13 cellular contexts compared by ENCODE assay signal in genomic region chr5:135238622-135239460, GRCh38.
DNase-seq lines count a peak whose midpoint lies in the region; ATAC-seq and TF ChIP-seq lines count a peak whose summit lies in the region.
"Had no signal": no experiment of that assay in that cellular context is flagged by ENCODE, and none has a peak within 500 bp of the region (broad histone marks: within the 10 kb centered on the region; RNA-seq: fewer than 3 reads in every experiment).

No MANE protein-coding gene starts in this region.

- H3K27me3 ChIP-seq in colonic mucosa (no peaks in the 10 kb centered on the region), thoracic aorta (replicated peaks; ENCODE audit: insufficient read depth) (no peaks in the 10 kb centered on the region)

- H3K36me3 ChIP-seq in colonic mucosa (no peaks in the 10 kb centered on the region), thoracic aorta (no peaks in the 10 kb centered on the region)
- H3K36me3 ChIP-seq: cardiac muscle cell had no signal

- no peaks in the 10 kb centered on the region for H3K9me3 Mint-ChIP-seq in activated T-cell treated with anti-CD3 and anti-CD28 coated beads, Interleukin-2, amount 50 U/mL, for 24 hours
- H3K9me3 Mint-ChIP-seq: naive thymus-derived CD4-positive, alpha-beta T cell had no signal

- H3K4me3 ChIP-seq in colonic mucosa (no peak overlapping the region), thoracic aorta (no peak overlapping the region)
- H3K4me3 ChIP-seq: cardiac muscle cell had no signal

- H3K9me3 ChIP-seq in colonic mucosa (no peaks in the 10 kb centered on the region), thoracic aorta (no peaks in the 10 kb centered on the region)

- no peak overlapping the region for H3K4me3 Mint-ChIP-seq in activated T-cell treated with anti-CD3 and anti-CD28 coated beads, Interleukin-2, amount 50 U/mL, for 24 hours
- H3K4me3 Mint-ChIP-seq: naive thymus-derived CD4-positive, alpha-beta T cell had no signal

- DNase-seq in activated T-cell treated with anti-CD3 and anti-CD28 coated beads, Interleukin-2, amount 50 U/mL, for 24 hours = peak; percentile 13
- DNase-seq in activated T-cell treated with anti-CD3 and anti-CD28 coated beads, Interleukin-2, amount 50 U/mL, for 1 hour = no peak
- DNase-seq in colonic mucosa (peak; percentile 11), mesenteric fat pad (ENCODE audit: low spot score) (peak; percentile 82), thoracic aorta (ENCODE audit: low spot score) (no peak), NCI-H774 (lab: John Stamatoyannopoulos, UW) (no peak)
- no peak for DNase-seq in stimulated activated naive CD8-positive, alpha-beta T cell treated with anti-CD3 and anti-CD28 coated beads, Interleukin-15, Interleukin-2, amounts not matched to agents 100 U/mL and 50 U/mL, for 24 hours
- DNase-seq: glutamatergic neuron, NCI-H748 treated with DMSO at 0.1 percent for 48 hours had no signal

- no peak overlapping the region for H3K27ac Mint-ChIP-seq in activated T-cell treated with anti-CD3 and anti-CD28 coated beads, Interleukin-2, amount 50 U/mL, for 24 hours
- H3K27ac Mint-ChIP-seq: naive thymus-derived CD4-positive, alpha-beta T cell had no signal

- intact Hi-C loops in colonic mucosa (cut with DNase I) = no loop called here

- no peaks in the 10 kb centered on the region for H3K27me3 Mint-ChIP-seq in activated T-cell treated with anti-CD3 and anti-CD28 coated beads, Interleukin-2, amount 50 U/mL, for 24 hours
- H3K27me3 Mint-ChIP-seq: naive thymus-derived CD4-positive, alpha-beta T cell had no signal

- no peaks in the 10 kb centered on the region for H3K36me3 Mint-ChIP-seq in activated T-cell treated with anti-CD3 and anti-CD28 coated beads, Interleukin-2, amount 50 U/mL, for 24 hours (ENCODE audit: low read depth)
- H3K36me3 Mint-ChIP-seq: naive thymus-derived CD4-positive, alpha-beta T cell had no signal

- H3K4me1 Mint-ChIP-seq in activated T-cell treated with anti-CD3 and anti-CD28 coated beads, Interleukin-2, amount 50 U/mL, for 24 hours (ENCODE audit: low read depth) = no peaks in the 10 kb centered on the region

- no peak for ATAC-seq in thoracic aorta (ENCODE audit: insufficient number of reproducible peaks, low FRiP score, low read depth)
- ATAC-seq in HG03039 (IDR thresholded peaks at IDR 0.05; ENCODE audit: unreplicated experiment) = no peak
- ATAC-seq in stimulated activated naive CD8-positive, alpha-beta T cell treated with anti-CD3 and anti-CD28 coated beads, Interleukin-15, Interleukin-2, amounts not matched to agents 100 U/mL and 50 U/mL, for 24 hours = no peak
- ATAC-seq: naive thymus-derived CD4-positive, alpha-beta T cell; Panc1 had no signal

- H3K27ac ChIP-seq in colonic mucosa (no peak overlapping the region), thoracic aorta (peak overlapping the region; percentile 92 to 94)
- H3K27ac ChIP-seq: cardiac muscle cell had no signal

- no peak overlapping the region for H3K9ac ChIP-seq in colonic mucosa (ENCODE audit: low read depth in 2 of 2, low read length in 2 of 2)

- no peaks in the 10 kb centered on the region for H3K4me1 ChIP-seq in colonic mucosa
- peaks cover 53 to 73% of the 10 kb centered on the region in 2 donors for H3K4me1 ChIP-seq in thoracic aorta (ENCODE audit: control insufficient read depth in 1 of 2, low read depth in 2 of 2)

- TF ChIP-seq CTCF in colonic mucosa (IDR thresholded peaks at IDR 0.05) (no peak), thoracic aorta (IDR thresholded peaks at IDR 0.05) (no peak)

Comparison
In these comparisons a context has a peak if more than half of its experiments do, and no peak if none do; other contexts are left out.
1. DNase-seq: peak in activated T-cell treated with anti-CD3 and anti-CD28 coated beads, Interleukin-2, amount 50 U/mL, for 24 hours (single experiment), colonic mucosa (single experiment) and mesenteric fat pad (single experiment); none in activated T-cell treated with anti-CD3 and anti-CD28 coated beads, Interleukin-2, amount 50 U/mL, for 1 hour (single experiment), thoracic aorta (single experiment), NCI-H774 (single experiment) and stimulated activated naive CD8-positive, alpha-beta T cell treated with anti-CD3 and anti-CD28 coated beads, Interleukin-15, Interleukin-2, amounts not matched to agents 100 U/mL and 50 U/mL, for 24 hours (single experiment).